8 cellular contexts compared by ENCODE assay signal in the genomic region with DNA sequence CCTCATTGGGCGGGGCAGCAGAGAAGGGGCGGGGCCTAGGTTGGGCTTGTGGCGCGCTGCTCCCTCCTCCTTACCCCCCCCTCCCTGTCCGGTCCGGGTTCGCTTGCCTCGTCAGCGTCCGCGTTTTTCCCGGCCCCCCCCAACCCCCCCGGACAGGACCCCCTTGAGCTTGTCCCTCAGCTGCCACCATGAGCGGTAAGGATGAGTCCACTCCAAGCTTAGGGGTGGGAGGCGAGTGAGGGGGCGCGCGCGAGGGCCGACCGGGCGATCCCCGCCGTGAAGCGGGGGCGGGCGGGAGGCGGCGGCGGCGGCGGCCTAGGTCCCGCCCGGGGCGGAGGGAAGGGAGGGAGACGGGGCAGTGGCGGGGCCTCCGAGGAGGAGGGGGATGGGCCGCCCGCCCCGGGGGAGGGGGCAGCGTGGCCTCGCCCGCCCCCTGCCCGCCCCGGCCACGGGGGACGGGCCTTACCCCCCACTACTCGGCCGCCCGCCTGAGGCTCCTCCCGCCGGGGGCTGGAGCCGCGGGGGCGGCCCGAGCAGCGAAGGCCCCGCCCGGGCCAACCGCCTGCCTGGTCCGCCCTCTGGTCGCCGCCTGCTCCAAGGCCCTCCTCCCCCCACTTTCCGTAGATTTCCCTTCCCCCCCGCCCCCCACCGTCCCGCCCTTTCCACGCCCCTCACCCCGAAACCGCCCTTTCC. TPM values are rescaled to one million over a fixed set of nuclear protein-coding genes. Genes with fewer than 3 reads are reported as not detected.
DNase-seq lines count a peak whose midpoint lies in the region; ATAC-seq and TF ChIP-seq lines count a peak whose summit lies in the region.

A gene (plus strand): TSS at position 73 of the 693 bp plus-strand sequence. CDS start 116 bp downstream, at position 189.

- peaks cover 34% of the 10 kb centered on the region for H3K4me1 Mint-ChIP-seq in endothelial cell (ENCODE audit: unreplicated experiment)

- peak; percentile 44 for ATAC-seq in GM21423 (IDR thresholded peaks at IDR 0.05; ENCODE audit: unreplicated experiment)

- H3K4me1 ChIP-seq in HUES64 (ENCODE audit: insufficient read depth, low read length): peaks cover 17% of the 10 kb centered on the region
- peaks cover 51% of the 10 kb centered on the region for H3K4me1 ChIP-seq in OCI-LY1 (ENCODE audit: insufficient read depth, low read length, severe bottlenecking)

- WGBS in HUES64: under 1% methylated on average over 59 of the region's 71 CpGs

- H3K4me2 ChIP-seq in OCI-LY1 (ENCODE audit: low read length): peak within 1 kb of the TSS; percentile 92

- no peak for TF ChIP-seq CTCF in OCI-LY1 (IDR thresholded peaks at IDR 0.05; ENCODE audit: low read length)
- TF ChIP-seq CTCF in endothelial cell (IDR thresholded peaks at IDR 0.05; ENCODE audit: unreplicated experiment): no peak

- H3K36me3 ChIP-seq in HUES64 (ENCODE audit: insufficient read depth, low read length): peaks cover 29% of the 10 kb centered on the region
- H3K36me3 ChIP-seq in OCI-LY1 (ENCODE audit: insufficient read depth, low read length): peaks cover 28% of the 10 kb centered on the region

- no peaks in the 10 kb centered on the region for H4K20me1 ChIP-seq in OCI-LY1 (ENCODE audit: insufficient read depth, low read length)

- H3K4me3 Mint-ChIP-seq in endothelial cell (ENCODE audit: unreplicated experiment): peak within 1 kb of the TSS; percentile 93

- H3K27me3 ChIP-seq in HUES64 (ENCODE audit: insufficient read depth, low read length) (no peaks in the 10 kb centered on the region), OCI-LY1 (ENCODE audit: insufficient read depth, low read length) (no peaks in the 10 kb centered on the region)

- H3K9me3 Mint-ChIP-seq in endothelial cell (ENCODE audit: unreplicated experiment): no peaks in the 10 kb centered on the region

- H3K4me3 ChIP-seq in HUES64 (ENCODE audit: low read length) (peak within 1 kb of the TSS; percentile 77), OCI-LY1 (ENCODE audit: low read depth, low read length, poor library complexity, severe bottlenecking) (peak within 1 kb of the TSS; percentile 72)

- H3K27ac Mint-ChIP-seq in endothelial cell (ENCODE audit: unreplicated experiment): peak within 1 kb of the TSS; percentile 97

- peak within 1 kb of the TSS; percentile 99 for H3K27ac ChIP-seq in HUES64 (ENCODE audit: low read depth, low read length)
- H3K27ac ChIP-seq in OCI-LY1 (ENCODE audit: low read depth, low read length, poor library complexity, severe bottlenecking): peak within 1 kb of the TSS; percentile 93

- no peaks in the 10 kb centered on the region; the same call in 1 of the 2 replicates for H3F3A ChIP-seq in OCI-LY1 (ENCODE audit: insufficient read depth, low read length)

- H3K27me3 Mint-ChIP-seq in endothelial cell (ENCODE audit: unreplicated experiment): peaks cover 2% of the 10 kb centered on the region

- H3K9ac ChIP-seq in HUES64 (ENCODE audit: low read depth, low read length): peak within 1 kb of the TSS; percentile 82
- H3K9ac ChIP-seq in OCI-LY1 (ENCODE audit: low read length): peak within 1 kb of the TSS; percentile 97

- DNase-seq in CMK (ENCODE audit: low read depth) (peak; percentile 80), endothelial cell (ENCODE audit: low spot score) (peak; percentile 85), middle frontal gyrus (ENCODE audit: extremely low spot score, low spot score) (peak; percentile 61)
- peak; percentile 99 for DNase-seq in activated CD8-positive, alpha-beta memory T cell treated with anti-CD3 and anti-CD28 coated beads, Interleukin-2, amount 50 U/mL, for 48 hours
- DNase-seq in stimulated activated CD8-positive, alpha-beta memory T cell treated with anti-CD3 and anti-CD28 coated beads, Interleukin-4, amount 100 ng/mL, for 1 hour (ENCODE audit: low read depth in 2 of 2, low spot score in 1 of 2): peak; percentile 98 to 99

- H3K9me2 ChIP-seq in OCI-LY1 (ENCODE audit: low read depth, low read length): no peaks in the 10 kb centered on the region

- H3K79me2 ChIP-seq in OCI-LY1 (ENCODE audit: insufficient read depth, low read length): peaks cover 8% of the 10 kb centered on the region; the same call in 1 of the 2 replicates

- no peak within 1 kb of the TSS for H2AFZ ChIP-seq in OCI-LY1 (ENCODE audit: low read length)

- H3K36me3 Mint-ChIP-seq in endothelial cell (ENCODE audit: low read depth, unreplicated experiment): peaks cover 25% of the 10 kb centered on the region

- H3K9me3 ChIP-seq in HUES64 (ENCODE audit: insufficient read depth, low read depth, low read length) (no peaks in the 10 kb centered on the region), OCI-LY1 (ENCODE audit: low read length) (no peaks in the 10 kb centered on the region)

RNA-seq across cellular contexts. Expression of the gene that starts here (rescaled TPM):
- polyA plus RNA-seq in HUES64 (2013, experiment 1 of 2): 32.4 TPM
- polyA plus RNA-seq in HUES64 (2013, experiment 2 of 2): 37.5 TPM
- 69.5 TPM for total RNA-seq in endothelial cell (ENCODE audit: unreplicated experiment)

Comparison
In these comparisons a context has a peak if more than half of its experiments do, and no peak if none do; other contexts are left out.
1. Peak in every context shown above with its lines: DNase-seq, ATAC-seq, H3K4me3 ChIP-seq and H3K27ac ChIP-seq.